Comparison of ENCODE assay signal across 9 cellular contexts in the genomic region with DNA sequence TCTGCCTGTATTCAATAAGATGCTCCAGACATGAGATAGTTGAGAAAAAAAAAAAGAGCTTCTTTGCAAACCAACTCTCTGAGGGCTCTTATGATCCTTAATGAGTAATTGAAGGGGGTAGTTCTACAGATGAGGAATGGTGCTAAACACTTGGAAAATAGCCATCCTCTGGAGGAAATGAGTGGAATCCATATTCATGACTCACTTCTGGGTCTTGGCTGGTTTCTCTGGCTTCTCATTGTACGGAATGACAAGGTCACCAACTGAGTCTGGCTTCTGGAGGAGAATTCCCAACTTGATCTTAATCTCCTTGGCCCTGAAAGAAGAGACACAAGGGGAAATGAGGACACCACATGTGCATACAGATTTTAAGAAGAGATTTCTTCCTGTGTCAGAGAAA. TPM values are rescaled to one million over a fixed set of nuclear protein-coding genes. Genes with fewer than 3 reads are reported as not detected.
DNase-seq lines count a peak whose midpoint lies in the region; ATAC-seq, FAIRE-seq and TF ChIP-seq lines count a peak whose summit lies in the region.
"Had no signal": no experiment of that assay in that cellular context is flagged by ENCODE, and none has a peak within 500 bp of the region (broad histone marks: within the 10 kb centered on the region; RNA-seq: fewer than 3 reads in every experiment).

No MANE protein-coding gene starts in this region.

- H3K4me1 Mint-ChIP-seq in naive thymus-derived CD4-positive, alpha-beta T cell = no peaks in the 10 kb centered on the region

- no peaks in the 10 kb centered on the region for H3K9me3 ChIP-seq in prostate gland
- no peaks in the 10 kb centered on the region for H3K9me3 ChIP-seq in naive thymus-derived CD4-positive, alpha-beta T cell (ENCODE audit: control insufficient read depth in 2 of 3, low read length in 3 of 3)

- peaks cover 0 to 11% (median 5%) of the 10 kb centered on the region in 5 donors for H3K36me3 Mint-ChIP-seq in naive thymus-derived CD4-positive, alpha-beta T cell

- no peak overlapping the region for H3K27ac Mint-ChIP-seq in naive thymus-derived CD4-positive, alpha-beta T cell

- H3K4me3 ChIP-seq in fibroblast of villous mesenchyme (ENCODE audit: low read depth, low read length) (no peak overlapping the region), prostate gland (no peak overlapping the region)
- H3K4me3 ChIP-seq in naive thymus-derived CD4-positive, alpha-beta T cell (ENCODE audit: low read length) = no peak overlapping the region

- H3K27me3 ChIP-seq in prostate gland (replicated peaks; ENCODE audit: insufficient read depth) = no peaks in the 10 kb centered on the region
- H3K27me3 ChIP-seq in naive thymus-derived CD4-positive, alpha-beta T cell (ENCODE audit: control insufficient read depth in 2 of 2, insufficient read depth in 2 of 2, low read length in 2 of 2) = no peaks in the 10 kb centered on the region

- H3K27ac ChIP-seq in prostate gland = no peak overlapping the region
- no peak overlapping the region for H3K27ac ChIP-seq in naive thymus-derived CD4-positive, alpha-beta T cell (ENCODE audit: low read depth, low read length)
- H3K27ac ChIP-seq: parathyroid adenoma had no signal

- peaks cover 0 to 4% (median 0%) of the 10 kb centered on the region in 5 donors for H3K27me3 Mint-ChIP-seq in naive thymus-derived CD4-positive, alpha-beta T cell

- 10% methylated on average over 1 of the region's 1 CpG for WGBS in prostate gland

- H3K36me3 ChIP-seq in prostate gland = no peaks in the 10 kb centered on the region
- H3K36me3 ChIP-seq in naive thymus-derived CD4-positive, alpha-beta T cell (ENCODE audit: control insufficient read depth in 2 of 3, insufficient read depth in 3 of 3, low read length in 3 of 3) = no peaks in the 10 kb centered on the region

- DNase-seq in GM04503 (ENCODE audit: low read depth) = peak; percentile 97
- peak; percentile 92 for DNase-seq in RCC 7860 (ENCODE audit: low spot score)
- peak; percentile 95 for DNase-seq in fibroblast of villous mesenchyme (ENCODE audit: low read depth)
- DNase-seq in prostate gland (ENCODE audit: low spot score) = peak; percentile 5
- DNase-seq in HT-29 (ENCODE audit: low spot score) = no peak
- DNase-seq in D341Med (ENCODE audit: low spot score) = no peak
- no peak for DNase-seq in naive thymus-derived CD4-positive, alpha-beta T cell
- DNase-seq in cerebellar nuclear complex (lab: John Stamatoyannopoulos, UW) = no peak

- no peaks in the 10 kb centered on the region for H3K9me3 Mint-ChIP-seq in naive thymus-derived CD4-positive, alpha-beta T cell

- no peak for ATAC-seq in naive thymus-derived CD4-positive, alpha-beta T cell

- TF ChIP-seq POLR2A in prostate gland (IDR thresholded peaks at IDR 0.05) = no peak

- H3K4me3 Mint-ChIP-seq in naive thymus-derived CD4-positive, alpha-beta T cell = no peak overlapping the region

- TF ChIP-seq CTCF in fibroblast of villous mesenchyme (IDR thresholded peaks at IDR 0.05; ENCODE audit: insufficient read depth, low read depth, low read length) (no peak), prostate gland (IDR thresholded peaks at IDR 0.05) (no peak)

- intact Hi-C loops in prostate gland (cut with DNase I) = no loop called here
- intact Hi-C loops in naive thymus-derived CD4-positive, alpha-beta T cell (cut with micrococcal nuclease) = no loop called here

- H3K4me1 ChIP-seq in prostate gland (replicated peaks) = no peaks in the 10 kb centered on the region
- H3K4me1 ChIP-seq in naive thymus-derived CD4-positive, alpha-beta T cell (ENCODE audit: control insufficient read depth in 2 of 2, insufficient read depth in 2 of 2, low read length in 2 of 2) = no peaks in the 10 kb centered on the region

- POLR2A ChIA-PET in naive thymus-derived CD4-positive, alpha-beta T cell (lab: Charles Lee) = no interaction called here

- CTCF ChIA-PET in naive thymus-derived CD4-positive, alpha-beta T cell (lab: Charles Lee) = no interaction called here

- peak; percentile 98 for FAIRE-seq in RCC 7860 (lab: Jason Lieb, UNC)

RNA-seq across cellular contexts. Expression of gene RGS5, which starts 34.7 kb away (rescaled TPM):
- total RNA-seq in fibroblast of villous mesenchyme (2.2 and 4.8 TPM in 2 replicates), prostate gland (100 to 1,000 TPM in 1 of 2 donors, 10 to 100 TPM in 1; 39.0 to 189 TPM)
- 1.7 TPM in 1 of 2 replicates, not detected in the other for total RNA-seq in HT-29 (2014; rRNA removed; shearing (Covaris generic))
- 1 to 10 TPM; 2.9 to 7.6 (median 4.0) TPM for total RNA-seq in naive thymus-derived CD4-positive, alpha-beta T cell
- polyA plus RNA-seq in naive thymus-derived CD4-positive, alpha-beta T cell = 1 to 10 TPM in 1 of 2 donors, under 1 TPM in 1; 0.50 to 6.1 TPM

Comparison
In these comparisons a context has a peak if more than half of its experiments do, and no peak if none do; other contexts are left out.
1. DNase-seq: peak in GM04503 (single experiment), RCC 7860 (single experiment), fibroblast of villous mesenchyme (single experiment) and prostate gland (single experiment); none in HT-29 (single experiment), D341Med (single experiment), naive thymus-derived CD4-positive, alpha-beta T cell (0 of 9) and cerebellar nuclear complex (0 of 2).